ENCODE assay signal across 1 cellular context in genomic region chr22:28171135-28171534, GRCh38.
TF ChIP-seq lines count a peak whose summit lies in the region.

No MANE protein-coding gene starts in this region.

TF ChIP-seq in H1, 55 proteins besides CTCF, POLR2A, EP300 and RAD21 (continued from another document):
- no peak for TF ChIP-seq CHD7 (IDR thresholded peaks at IDR 0.05; ENCODE audit: insufficient replicate concordance, low read length)
- TF ChIP-seq MAX (IDR thresholded peaks at IDR 0.05) = peak; percentile 71; the same call in 1 of the 2 replicates
